Comparison of ENCODE assay signal across 8 cellular contexts in the genomic region with DNA sequence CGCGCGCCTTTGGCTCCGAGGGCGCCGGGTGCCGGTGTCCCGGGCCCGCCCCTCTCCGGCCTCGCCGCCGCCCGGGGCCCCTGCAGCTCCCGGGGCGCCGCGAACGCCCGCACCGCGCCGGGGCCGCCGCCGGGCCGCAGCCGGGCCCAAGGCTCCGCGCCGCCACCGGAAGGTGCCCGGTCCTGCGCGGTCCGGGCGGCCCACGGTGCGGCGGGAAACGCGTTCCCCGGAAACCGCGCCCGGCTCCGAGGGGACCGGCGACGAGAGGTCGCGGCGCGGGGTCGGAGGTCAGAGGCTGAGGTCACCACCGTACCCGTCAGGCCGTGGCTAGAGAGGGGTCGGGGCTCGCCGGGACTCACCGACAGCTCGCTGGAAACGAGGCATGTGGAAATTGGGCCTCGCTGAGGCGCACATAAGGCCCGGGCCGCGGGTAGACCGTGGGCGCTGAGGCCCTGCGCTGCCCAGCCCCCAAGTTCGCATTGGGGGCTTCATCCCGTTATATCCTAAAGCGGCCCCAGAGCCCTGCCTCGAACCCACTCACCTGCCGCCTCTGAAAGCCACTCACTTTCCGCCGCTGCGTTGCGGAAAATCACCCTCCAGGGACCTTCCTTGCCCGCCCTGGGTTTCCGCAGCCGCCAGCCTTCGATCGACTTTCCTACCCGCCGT. TPM values are rescaled to one million over a fixed set of nuclear protein-coding genes. Genes with fewer than 3 reads are reported as not detected.
A peak's percentile ranks its signal among the peaks of the same experiment; 100 is the strongest.
DNase-seq lines count a peak whose midpoint lies in the region; ATAC-seq and TF ChIP-seq lines count a peak whose summit lies in the region.

Gene DUS1L (minus strand): TSS at position 167 of the 666 bp plus-strand sequence. CDS start 745 bp downstream, outside the sequence.

- ATAC-seq in CD4-positive, CD25-positive, alpha-beta regulatory T cell (ENCODE audit: low read depth in 2 of 2) = peak; percentile 82 to 84
- peak; percentile 53 for ATAC-seq in GM19351 (IDR thresholded peaks at IDR 0.05; ENCODE audit: unreplicated experiment)

- H3K27ac Mint-ChIP-seq in CD4-positive, CD25-positive, alpha-beta regulatory T cell = peak within 1 kb of the TSS; percentile 89 to 93 (median 89)

- peak within 1 kb of the TSS; percentile 62 for H2AFZ ChIP-seq in KMS-11 (ENCODE audit: low read depth)

- no peaks in the 10 kb centered on the region for H3K27me3 Mint-ChIP-seq in CD4-positive, CD25-positive, alpha-beta regulatory T cell

- H4K20me1 ChIP-seq in KMS-11 (ENCODE audit: insufficient read depth) = no peaks in the 10 kb centered on the region

- H3K9ac ChIP-seq in KMS-11 = peak within 1 kb of the TSS; percentile 85

- peak within 1 kb of the TSS; percentile 44 for H3K4me3 ChIP-seq in CD4-positive, CD25-positive, alpha-beta regulatory T cell (ENCODE audit: low read depth, low read length)
- no peak within 1 kb of the TSS for H3K4me3 ChIP-seq in KMS-11 (IDR thresholded peaks at IDR 0.05; ENCODE audit: insufficient read depth, low read depth, low read length)

- TF ChIP-seq CTCF in KMS-11 (conservative IDR thresholded peaks at IDR 0.05; ENCODE audit: low read depth, low read length) = no peak

- peak; percentile 54 to 83 (median 66) for DNase-seq in CD4-positive, CD25-positive, alpha-beta regulatory T cell
- DNase-seq in activated CD4-positive, CD25-positive, alpha-beta regulatory T cell (lab: John Stamatoyannopoulos, UW) = peak; percentile 42 to 62 (median 50)
- DNase-seq in central memory CD4-positive, alpha-beta T cell = peak; percentile 67
- DNase-seq in kidney tubule cell (ENCODE audit: low spot score) (peak; percentile 59), GOT3 (lab: John Stamatoyannopoulos, UW) (no peak)
- DNase-seq in stimulated activated CD4-positive, alpha-beta T cell treated with anti-CD3 and anti-CD28 coated beads, Interleukin-1b, Interleukin-23, amount 100 ng/mL, for 1 hour (ENCODE audit: low read depth in 2 of 2) = peak; percentile 40 to 50

- peak within 1 kb of the TSS; percentile 70 for H3K27ac ChIP-seq in CD4-positive, CD25-positive, alpha-beta regulatory T cell (ENCODE audit: insufficient read depth, low read length, poor library complexity, severe bottlenecking)
- H3K27ac ChIP-seq in KMS-11 = peak within 1 kb of the TSS; percentile 46

- no peaks in the 10 kb centered on the region for H3K9me3 ChIP-seq in CD4-positive, CD25-positive, alpha-beta regulatory T cell (ENCODE audit: control insufficient read depth in 2 of 2, low read length in 2 of 2)

- H3K36me3 ChIP-seq in CD4-positive, CD25-positive, alpha-beta regulatory T cell (ENCODE audit: control insufficient read depth, insufficient read depth, low read length) = peaks cover 6% of the 10 kb centered on the region
- H3K36me3 ChIP-seq in KMS-11 (ENCODE audit: insufficient read depth) = peaks cover 6% of the 10 kb centered on the region

- H3K36me3 Mint-ChIP-seq in CD4-positive, CD25-positive, alpha-beta regulatory T cell = no peaks in the 10 kb centered on the region

- H3K9me3 Mint-ChIP-seq in CD4-positive, CD25-positive, alpha-beta regulatory T cell = peaks cover 0 to 2% (median 0%) of the 10 kb centered on the region in 7 donors

- no peaks in the 10 kb centered on the region for H3K27me3 ChIP-seq in CD4-positive, CD25-positive, alpha-beta regulatory T cell (ENCODE audit: control insufficient read depth, insufficient read depth, low read length)
- no peaks in the 10 kb centered on the region; the same call in 1 of the 2 replicates for H3K27me3 ChIP-seq in KMS-11 (ENCODE audit: insufficient read depth, low read depth)

- peaks cover 0 to 19% (median 3%) of the 10 kb centered on the region in 4 donors for H3K4me1 Mint-ChIP-seq in CD4-positive, CD25-positive, alpha-beta regulatory T cell

- H3K4me2 ChIP-seq in KMS-11 = peak within 1 kb of the TSS; percentile 98

- peaks cover 25% of the 10 kb centered on the region for H3K4me1 ChIP-seq in CD4-positive, CD25-positive, alpha-beta regulatory T cell (ENCODE audit: control insufficient read depth, insufficient read depth, low read length, poor library complexity, severe bottlenecking)
- H3K4me1 ChIP-seq in KMS-11 (ENCODE audit: low read depth, poor library complexity, severe bottlenecking) = peaks cover 14% of the 10 kb centered on the region

- peak within 1 kb of the TSS; percentile 83 to 90 (median 89) for H3K4me3 Mint-ChIP-seq in CD4-positive, CD25-positive, alpha-beta regulatory T cell

- peaks cover 13% of the 10 kb centered on the region for H3K79me2 ChIP-seq in KMS-11 (ENCODE audit: insufficient read depth, low read depth)

RNA-seq across cellular contexts. Expression of gene DUS1L, which starts in this region (rescaled TPM):
- 128 TPM for total RNA-seq in CD4-positive, CD25-positive, alpha-beta regulatory T cell
- polyA plus RNA-seq in CD4-positive, CD25-positive, alpha-beta regulatory T cell = 10 to 100 TPM; 49.3 to 91.5 (median 62.3) TPM
